31 cellular contexts compared by ENCODE assay signal in the genomic region with DNA sequence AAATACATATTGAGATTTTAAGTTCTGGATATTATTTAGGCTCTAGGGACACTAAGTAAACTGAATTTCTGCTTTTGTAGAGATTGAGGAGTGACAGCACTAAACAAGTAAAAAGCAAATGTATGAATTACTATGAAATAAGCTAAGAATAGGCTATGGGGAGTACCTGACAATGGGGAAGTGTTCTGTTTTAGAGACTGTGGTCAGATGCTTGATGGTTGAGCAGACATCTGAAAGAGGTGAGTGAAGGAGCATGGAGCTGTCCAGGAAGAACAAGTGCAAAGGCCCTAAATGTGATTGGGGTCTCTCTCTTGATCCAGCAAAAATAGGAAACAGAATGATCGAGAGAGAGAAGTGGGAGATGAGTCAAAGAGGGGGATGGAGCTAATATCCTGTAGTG.
"Had no signal": no experiment of that assay in that cellular context is flagged by ENCODE, and none has a peak within 500 bp of the region (broad histone marks: within the 10 kb centered on the region; RNA-seq: fewer than 3 reads in every experiment).

No MANE protein-coding gene starts in this region.

- H3K36me3 ChIP-seq: esophagus muscularis mucosa, gastroesophageal sphincter, heart right ventricle, left ventricle myocardium inferior, lower lobe of right lung, ovary, suprapubic skin, transverse colon, upper lobe of right lung, uterus had no signal

- ATAC-seq: foreskin keratinocyte; gastroesophageal sphincter; left colon; lower lobe of right lung; naive thymus-derived CD8-positive, alpha-beta T cell; psoas muscle; right cardiac atrium; upper lobe of right lung had no signal

- H3K4me3 ChIP-seq: esophagus muscularis mucosa, gastroesophageal sphincter, heart right ventricle, left ventricle myocardium inferior, lower lobe of right lung, ovary, psoas muscle, skin epidermis, spleen, suprapubic skin, transverse colon, upper lobe of right lung, uterus had no signal

- H3K4me1 Mint-ChIP-seq: immature natural killer cell; naive thymus-derived CD8-positive, alpha-beta T cell; nephron progenitor cell; stimulated activated naive CD8-positive, alpha-beta T cell treated with anti-CD3 and anti-CD28 coated beads, Interleukin-15, amount 100 ng/mL, for 72 hours had no signal

- H3K27ac ChIP-seq: esophagus muscularis mucosa, foreskin keratinocyte, gastroesophageal sphincter, heart right ventricle, left ventricle myocardium inferior, lower lobe of right lung, ovary, psoas muscle, skin epidermis, spleen, suprapubic skin, transverse colon, upper lobe of right lung, uterus had no signal

- H3K4me3 Mint-ChIP-seq: endodermal cell; immature natural killer cell; naive thymus-derived CD8-positive, alpha-beta T cell; nephron progenitor cell; stimulated activated naive CD8-positive, alpha-beta T cell treated with anti-CD3 and anti-CD28 coated beads, Interleukin-15, amount 100 ng/mL, for 72 hours had no signal

- H3K27ac Mint-ChIP-seq: endodermal cell; naive thymus-derived CD8-positive, alpha-beta T cell; nephron progenitor cell; stimulated activated naive CD8-positive, alpha-beta T cell treated with anti-CD3 and anti-CD28 coated beads, Interleukin-15, amount 100 ng/mL, for 72 hours had no signal

- DNase-seq: effector CD8-positive, alpha-beta T cell; endodermal cell; foreskin keratinocyte; heart right ventricle; hippocampal formation; immature natural killer cell; islet precursor cell; kidney glomerular epithelial cell; left colon; left ventricle myocardium inferior; lower lobe of right lung; naive thymus-derived CD8-positive, alpha-beta T cell; nephron progenitor cell; occipital lobe; ovary; posterior cingulate gyrus; psoas muscle; right cardiac atrium; spleen; stimulated activated CD4-positive, alpha-beta T cell treated with anti-CD3 and anti-CD28 coated beads, Interleukin-2, amount 100 ng/mL, for 48 hours; stimulated activated naive CD4-positive, alpha-beta T cell; stimulated activated naive CD8-positive, alpha-beta T cell treated with anti-CD3 and anti-CD28 coated beads, Interleukin-15, amount 100 ng/mL, for 72 hours; transverse colon; upper lobe of right lung; uterus had no signal

- H3K9me3 ChIP-seq: esophagus muscularis mucosa, gastroesophageal sphincter, heart right ventricle, left ventricle myocardium inferior, lower lobe of right lung, ovary, psoas muscle, spleen, suprapubic skin, transverse colon, upper lobe of right lung, uterus had no signal

- H3K27me3 ChIP-seq: esophagus muscularis mucosa, foreskin keratinocyte, gastroesophageal sphincter, ovary, spleen, suprapubic skin, transverse colon, upper lobe of right lung, uterus had no signal

- H3K27me3 Mint-ChIP-seq: naive thymus-derived CD8-positive, alpha-beta T cell; stimulated activated naive CD8-positive, alpha-beta T cell treated with anti-CD3 and anti-CD28 coated beads, Interleukin-15, amount 100 ng/mL, for 72 hours had no signal

- H3K4me1 ChIP-seq: foreskin keratinocyte, gastroesophageal sphincter, lower lobe of right lung, psoas muscle, spleen, suprapubic skin, upper lobe of right lung, uterus had no signal

- FAIRE-seq: colon, endothelial cell of umbilical vein had no signal

- H3K9me3 Mint-ChIP-seq: endodermal cell; immature natural killer cell; naive thymus-derived CD8-positive, alpha-beta T cell; nephron progenitor cell; stimulated activated naive CD8-positive, alpha-beta T cell treated with anti-CD3 and anti-CD28 coated beads, Interleukin-15, amount 100 ng/mL, for 72 hours had no signal
